1 cellular context compared by ENCODE assay signal in genomic region chr16:60367739-60368138, GRCh38.
TF ChIP-seq lines count a peak whose summit lies in the region.

No MANE protein-coding gene starts in this region.

TF ChIP-seq in HepG2, 621 proteins besides CTCF, POLR2A, EP300 and RAD21:
- no peak for TF ChIP-seq ZNF407 (CRISPR knock-in tag; IDR thresholded peaks at IDR 0.05; ENCODE audit: not compliant biosample characterization)
- TF ChIP-seq ZNF883 (CRISPR knock-in tag; IDR thresholded peaks at IDR 0.05; ENCODE audit: not compliant biosample characterization) = no peak
- TF ChIP-seq ZNF451 (CRISPR knock-in tag; IDR thresholded peaks at IDR 0.05) = no peak
- no peak for TF ChIP-seq FUBP1 (CRISPR knock-in tag; IDR thresholded peaks at IDR 0.05; ENCODE audit: borderline replicate concordance)
- no peak for TF ChIP-seq ZSCAN31 (CRISPR knock-in tag; IDR thresholded peaks at IDR 0.05; ENCODE audit: low read depth)
- peak; percentile 76 for TF ChIP-seq CREB1 (IDR thresholded peaks at IDR 0.05)
- TF ChIP-seq CREB1 (CRISPR knock-in tag; IDR thresholded peaks at IDR 0.05) = no peak
- no peak for TF ChIP-seq MTA1 (CRISPR knock-in tag; IDR thresholded peaks at IDR 0.05; ENCODE audit: borderline replicate concordance)
- TF ChIP-seq RFX5 (IDR thresholded peaks at IDR 0.05; ENCODE audit: low read depth, low read length) = no peak
- no peak for TF ChIP-seq ZFY (CRISPR knock-in tag; IDR thresholded peaks at IDR 0.05)
- TF ChIP-seq ZNF674 (CRISPR knock-in tag; IDR thresholded peaks at IDR 0.05; ENCODE audit: low read depth) = no peak
- no peak for TF ChIP-seq STAT5B (CRISPR knock-in tag; IDR thresholded peaks at IDR 0.05)
- no peak for TF ChIP-seq ZNF543 (CRISPR knock-in tag; IDR thresholded peaks at IDR 0.05)
- 0 out of 2 replicates have a peak, but pooled peaks have one; percentile 45 for TF ChIP-seq ATF7 (IDR thresholded peaks at IDR 0.05)
- TF ChIP-seq ATF7 (CRISPR knock-in tag; IDR thresholded peaks at IDR 0.05) = no peak
